ENCODE assay signal across 3 cellular contexts in genomic region chr3:167631471-167631870, GRCh38.
TF ChIP-seq lines count a peak whose summit lies in the region.

No MANE protein-coding gene starts in this region.

TF ChIP-seq in HepG2, 621 proteins besides CTCF, POLR2A, EP300 and RAD21:
- peak; percentile 57 for TF ChIP-seq MAFF (IDR thresholded peaks at IDR 0.05; ENCODE audit: low read depth, low read length)
- TF ChIP-seq TCF7 (IDR thresholded peaks at IDR 0.05; ENCODE audit: low read depth): no peak
- peak; percentile 47 to 79; a peak in 3 of 4 replicates for TF ChIP-seq MAFK (conservative IDR thresholded peaks at IDR 0.05 in 1 of 2, IDR thresholded peaks at IDR 0.05 in 1 of 2; ENCODE audit: low read length in 2 of 2)
TF ChIP-seq in HepG2: peak in this region for 2.

TF ChIP-seq in IMR-90, 13 proteins besides CTCF, POLR2A, EP300 and RAD21:
- TF ChIP-seq MAFK (IDR thresholded peaks at IDR 0.05; ENCODE audit: low read depth, low read length) (0 out of 2 replicates have a peak, but pooled peaks have one; percentile 21), MXI1 (IDR thresholded peaks at IDR 0.05; ENCODE audit: borderline replicate concordance, low read depth, low read length) (no peak)

TF ChIP-seq in K562, 482 proteins besides CTCF, POLR2A, EP300 and RAD21:
- no peak for TF ChIP-seq KDM1A (IDR thresholded peaks at IDR 0.05)
- TF ChIP-seq ZNF316 (IDR thresholded peaks at IDR 0.05): peak; percentile 12; the same call in 1 of the 2 replicates
